In the genomic region with DNA sequence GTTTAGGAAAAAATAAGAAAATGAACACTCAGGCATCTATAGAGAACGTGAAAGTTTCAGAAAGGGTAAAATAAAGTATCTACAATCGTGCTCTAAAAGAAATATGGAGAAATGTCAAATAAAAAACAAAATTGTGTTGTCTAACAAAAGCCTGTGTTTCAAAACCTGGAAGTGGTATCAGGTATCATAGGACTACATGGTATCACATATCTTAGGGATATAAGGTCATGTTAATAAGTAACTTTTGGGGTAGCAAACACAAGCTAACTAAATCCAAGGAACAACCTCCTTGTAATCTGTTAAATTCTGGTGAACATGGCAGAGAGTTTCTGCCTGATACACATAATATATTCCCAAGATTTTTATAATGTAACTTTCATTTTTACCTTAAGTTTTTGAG, we compare ENCODE assay signal across 9 cellular contexts.
"Had no signal": no experiment of that assay in that cellular context is flagged by ENCODE, and none has a peak within 500 bp of the region (broad histone marks: within the 10 kb centered on the region; RNA-seq: fewer than 3 reads in every experiment).

No MANE protein-coding gene starts in this region.

- DNase-seq: GM23248, GOT3, H7, HFFc6, IMR-90 had no signal

- H3K27ac ChIP-seq: GM23248, HL-60 had no signal

- ATAC-seq: HCT116, K562 had no signal

- H3K36me3 ChIP-seq: HAP-1 had no signal

- H3K4me1 ChIP-seq: HAP-1 had no signal

- H3K4me3 ChIP-seq: GM23248, HAP-1, K562 had no signal

- H3K9me3 ChIP-seq: HAP-1 had no signal
